Comparison of ENCODE assay signal across 11 cellular contexts in the genomic region with DNA sequence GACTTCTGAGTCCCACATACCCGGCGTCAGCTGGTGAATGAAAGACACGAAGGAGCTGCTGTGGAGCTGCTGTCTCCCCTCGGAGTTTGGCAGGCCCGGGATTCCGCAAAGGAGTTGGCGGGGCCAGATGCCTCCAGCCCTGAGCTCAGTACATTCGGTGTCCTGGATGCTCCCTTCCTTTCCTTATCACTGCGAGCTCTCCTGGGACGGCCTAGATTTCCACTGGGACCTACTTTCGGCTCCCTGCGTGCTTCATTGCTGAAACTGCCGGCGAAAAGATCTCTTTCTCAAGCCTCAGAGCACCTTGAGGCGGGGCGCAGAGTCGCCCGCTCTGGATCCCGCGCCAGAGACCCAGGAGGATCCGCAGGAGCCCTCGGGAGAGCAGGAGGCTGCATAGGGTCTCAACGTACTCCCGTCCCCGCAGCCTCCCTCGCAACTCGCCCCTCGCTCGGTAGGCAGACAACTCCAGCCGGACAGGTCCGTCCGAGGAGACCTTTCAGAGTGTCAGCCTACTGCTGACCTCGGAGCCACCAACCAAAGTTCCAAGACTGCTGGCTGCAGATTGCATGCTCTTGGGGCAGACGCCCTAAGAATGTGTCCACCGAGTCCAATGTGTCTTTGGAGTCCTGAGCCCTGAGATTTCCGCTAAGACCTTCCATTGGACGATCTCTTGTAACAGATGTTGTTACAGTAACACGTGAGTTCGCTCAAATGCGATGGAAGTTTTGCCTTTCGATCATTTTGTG. TPM values are rescaled to one million over a fixed set of nuclear protein-coding genes. Genes with fewer than 3 reads are reported as not detected.
A peak's percentile ranks its signal among the peaks of the same experiment; 100 is the strongest.
DNase-seq lines count a peak whose midpoint lies in the region; ATAC-seq and TF ChIP-seq lines count a peak whose summit lies in the region.
"Had no signal": no experiment of that assay in that cellular context is flagged by ENCODE, and none has a peak within 500 bp of the region (broad histone marks: within the 10 kb centered on the region; RNA-seq: fewer than 3 reads in every experiment).

No MANE protein-coding gene starts in this region.

- H3K4me3 ChIP-seq in BLaER1 (no peak overlapping the region), SJCRH30 (no peak overlapping the region)

- DNase-seq in ecto neural progenitor cell (ENCODE audit: low spot score), result peak; percentile 58
- DNase-seq in nephron progenitor cell, result no peak
- no peak for DNase-seq in activated CD4-positive, alpha-beta memory T cell treated with anti-CD3 and anti-CD28 coated beads for 36 hours
- no peak for DNase-seq in SJCRH30
- DNase-seq in GM20000 (ENCODE audit: low spot score), result no peak
- DNase-seq: aorta, NCI-H510A treated with DMSO at 0.1 percent for 48 hours, nucleus accumbens had no signal

- H3K9ac ChIP-seq in BLaER1, result peak overlapping the region; percentile 8; the same call in 1 of the 2 replicates

- no peaks in the 10 kb centered on the region for H3K36me3 Mint-ChIP-seq in nephron progenitor cell (ENCODE audit: low read depth)
- no peaks in the 10 kb centered on the region for H3K36me3 Mint-ChIP-seq in activated CD4-positive, alpha-beta memory T cell treated with anti-CD3 and anti-CD28 coated beads for 36 hours

- H3K36me3 ChIP-seq in BLaER1 (0 out of 2 replicates have a peak, but pooled peaks cover 4% of the 10 kb centered on the region), KOPT-K1 (ENCODE audit: insufficient read depth, low read length) (no peaks in the 10 kb centered on the region), SJCRH30 (no peaks in the 10 kb centered on the region)

- H3K9me3 ChIP-seq in BLaER1 (peaks cover 8% of the 10 kb centered on the region; the same call in 1 of the 2 replicates), KOPT-K1 (ENCODE audit: insufficient read depth, low read length, poor library complexity, severe bottlenecking) (no peaks in the 10 kb centered on the region), SJCRH30 (replicated peaks) (peaks cover 3% of the 10 kb centered on the region; the same call in 1 of the 2 replicates)

- H3K27me3 ChIP-seq in BLaER1 (no peaks in the 10 kb centered on the region), SJCRH30 (no peaks in the 10 kb centered on the region)

- H3K4me1 ChIP-seq in BLaER1 (peaks cover 53% of the 10 kb centered on the region), SJCRH30 (peaks cover 2% of the 10 kb centered on the region; the same call in 1 of the 2 replicates)

- H3K4me1 Mint-ChIP-seq in nephron progenitor cell, result peaks cover 16% of the 10 kb centered on the region
- H3K4me1 Mint-ChIP-seq in activated CD4-positive, alpha-beta memory T cell treated with anti-CD3 and anti-CD28 coated beads for 36 hours (ENCODE audit: low read depth), result peaks cover 43% of the 10 kb centered on the region

- H3K27ac ChIP-seq in BLaER1 (peak overlapping the region; percentile 14; the same call in 1 of the 2 replicates), KOPT-K1 (ENCODE audit: low read depth, low read length, poor library complexity, severe bottlenecking) (peak overlapping the region; percentile 96), SJCRH30 (no peak overlapping the region)

- CTCF ChIA-PET in activated CD4-positive, alpha-beta memory T cell treated with anti-CD3 and anti-CD28 coated beads for 36 hours (lab: Charles Lee), result interaction anchor here (0.7 kb wide), 1 partner anchor 13 kb away, joined by 3 read pairs; no protein-coding TSS in a partner anchor

- no peak for ATAC-seq in GM21737 (IDR thresholded peaks at IDR 0.05; ENCODE audit: unreplicated experiment)

- no peak for TF ChIP-seq CTCF in nephron progenitor cell (IDR thresholded peaks at IDR 0.05)
- no peak for TF ChIP-seq CTCF in GM20000 (IDR thresholded peaks at IDR 0.05; ENCODE audit: extremely low read depth, missing control alignments)

- POLR2A ChIA-PET in activated CD4-positive, alpha-beta memory T cell treated with anti-CD3 and anti-CD28 coated beads for 36 hours (lab: Charles Lee), result no interaction called here

- peak overlapping the region; percentile 68 for H3K4me2 ChIP-seq in BLaER1

- H3K27ac Mint-ChIP-seq in nephron progenitor cell, result no peak overlapping the region
- no peak overlapping the region for H3K27ac Mint-ChIP-seq in activated CD4-positive, alpha-beta memory T cell treated with anti-CD3 and anti-CD28 coated beads for 36 hours

- H3K27me3 Mint-ChIP-seq in nephron progenitor cell (ENCODE audit: low read depth, poor library complexity), result peaks cover 81% of the 10 kb centered on the region
- no peaks in the 10 kb centered on the region for H3K27me3 Mint-ChIP-seq in activated CD4-positive, alpha-beta memory T cell treated with anti-CD3 and anti-CD28 coated beads for 36 hours

- no peaks in the 10 kb centered on the region; the same call in 1 of the 2 replicates for H4K20me1 ChIP-seq in BLaER1

- peak overlapping the region; percentile 44 for H3K4me3 Mint-ChIP-seq in nephron progenitor cell
- no peak overlapping the region for H3K4me3 Mint-ChIP-seq in activated CD4-positive, alpha-beta memory T cell treated with anti-CD3 and anti-CD28 coated beads for 36 hours

- H3K9me3 Mint-ChIP-seq in nephron progenitor cell, result peaks cover 8% of the 10 kb centered on the region
- no peaks in the 10 kb centered on the region for H3K9me3 Mint-ChIP-seq in activated CD4-positive, alpha-beta memory T cell treated with anti-CD3 and anti-CD28 coated beads for 36 hours

- intact Hi-C loops in activated CD4-positive, alpha-beta memory T cell treated with anti-CD3 and anti-CD28 coated beads for 36 hours (cut with micrococcal nuclease), result no loop called here

RNA-seq across cellular contexts. Expression of a gene that starts 6.1 kb away (rescaled TPM):
- total RNA-seq in activated CD4-positive, alpha-beta memory T cell treated with anti-CD3 and anti-CD28 coated beads for 36 hours, result 1 to 10 TPM; 2.8 to 3.8 TPM
- 3.3 and 3.5 TPM in 2 replicates for total RNA-seq in SJCRH30 (2014; rRNA removed; shearing (Covaris generic))
